ENCODE assay signal across 11 cellular contexts in genomic region chr2:222862915-222863544, GRCh38. TPM values are rescaled to one million over a fixed set of nuclear protein-coding genes. Genes with fewer than 3 reads are reported as not detected.
DNase-seq lines count a peak whose midpoint lies in the region; ATAC-seq, FAIRE-seq and TF ChIP-seq lines count a peak whose summit lies in the region.
"Had no signal": no experiment of that assay in that cellular context is flagged by ENCODE, and none has a peak within 500 bp of the region (broad histone marks: within the 10 kb centered on the region; RNA-seq: fewer than 3 reads in every experiment).

No MANE protein-coding gene starts in this region.

- H4K20me1 ChIP-seq in PC-3 (ENCODE audit: low read length) (peaks cover 60% of the 10 kb centered on the region), osteoblast (ENCODE audit: insufficient read depth, low read length) (peaks cover 52% of the 10 kb centered on the region)

- H3K36me3 Mint-ChIP-seq in effector memory CD8-positive, alpha-beta T cell (ENCODE audit: insufficient read depth) = peaks cover 3% of the 10 kb centered on the region

- no peaks in the 10 kb centered on the region for H3K9me2 ChIP-seq in PC-3 (replicated peaks; ENCODE audit: low read length)

- H3K9ac ChIP-seq in PC-3 (ENCODE audit: low read length) = peak overlapping the region; percentile 88; the same call in 1 of the 2 replicates

- peaks cover 10% of the 10 kb centered on the region for H3F3A ChIP-seq in PC-3 (ENCODE audit: low read length, unreplicated experiment)

- H3K4me1 ChIP-seq in PC-3 (ENCODE audit: insufficient read depth, low read length) (peaks cover 41% of the 10 kb centered on the region), osteoblast (ENCODE audit: insufficient read depth, low read length) (peaks cover 39% of the 10 kb centered on the region)

- H3K4me3 ChIP-seq in PC-3 (ENCODE audit: low read length) = peak overlapping the region; percentile 76
- H3K4me3 ChIP-seq in osteoblast (ENCODE audit: insufficient read depth, low read length) = peak overlapping the region; percentile 81

- DNase-seq in GM12892 (ENCODE audit: insufficient read length) (no peak), PC-3 (peak; percentile 41), erythroblast (lab: John Stamatoyannopoulos, UW) (peak; percentile 5 to 18), osteoblast (ENCODE audit: insufficient read length, low spot score, missing footprints) (no peak), left lobe of liver (ENCODE audit: low spot score) (no peak)
- DNase-seq in stimulated activated CD8-positive, alpha-beta memory T cell treated with anti-CD3 and anti-CD28 coated beads, Interleukin-4, amount 100 ng/mL, for 48 hours = no peak
- no peak for DNase-seq in effector memory CD8-positive, alpha-beta T cell
- no peak for DNase-seq in activated CD4-positive, CD25-positive, alpha-beta regulatory T cell treated with anti-CD3 and anti-CD28 coated beads, Interleukin-2, amount 50 U/mL, for 72 hours
- DNase-seq: activated CD8-positive, alpha-beta memory T cell treated with anti-CD3 and anti-CD28 coated beads, Interleukin-2, amount 50 U/mL, for 4 hours; H7 had no signal

- H3K27ac ChIP-seq in PC-3 (ENCODE audit: low read length) = no peak overlapping the region
- peak overlapping the region; percentile 77 for H3K27ac ChIP-seq in osteoblast (ENCODE audit: low read depth, low read length)

- intact Hi-C loops in PC-3 (cut with micrococcal nuclease) = loop anchor here (1.0 kb wide), 1 partner anchor 173 kb away; no protein-coding TSS in a partner anchor

- H3K9me3 Mint-ChIP-seq in effector memory CD8-positive, alpha-beta T cell = no peaks in the 10 kb centered on the region

- no peak overlapping the region for H3K4me3 Mint-ChIP-seq in effector memory CD8-positive, alpha-beta T cell

- no peak for TF ChIP-seq CTCF in PC-3 (conservative IDR thresholded peaks at IDR 0.05; ENCODE audit: low read depth, low read length)
- TF ChIP-seq CTCF in osteoblast (IDR thresholded peaks at IDR 0.05; ENCODE audit: extremely low read depth, low read depth, low read length) = no peak

- TF ChIP-seq POLR2A in GM12892 (IDR thresholded peaks at IDR 0.05; ENCODE audit: low read depth, low read length) (no peak), erythroblast (IDR thresholded peaks at IDR 0.05; ENCODE audit: low read length) (no peak)

- no peaks in the 10 kb centered on the region for H3K27me3 Mint-ChIP-seq in effector memory CD8-positive, alpha-beta T cell

- H3K27me3 ChIP-seq in PC-3 (ENCODE audit: low read length) (no peaks in the 10 kb centered on the region), osteoblast (ENCODE audit: insufficient read depth, low read length) (no peaks in the 10 kb centered on the region)

- H3K36me3 ChIP-seq in PC-3 (ENCODE audit: low read depth, low read length) = no peaks in the 10 kb centered on the region
- no peaks in the 10 kb centered on the region for H3K36me3 ChIP-seq in osteoblast (ENCODE audit: insufficient read depth, low read length)

- CTCF ChIA-PET in PC-3 (lab: Charles Lee) = interaction anchor here (0.7 to 1.6 kb wide), 4 partner anchors 19 to 155 kb away, joined by 3 to 8 read pairs (median 6); no protein-coding TSS in a partner anchor

- no peak overlapping the region for H2AFZ ChIP-seq in PC-3 (ENCODE audit: low read length)
- H2AFZ ChIP-seq in osteoblast (ENCODE audit: low read length) = no peak overlapping the region

- POLR2A ChIA-PET in PC-3 (lab: Charles Lee; ENCODE audit: unreplicated experiment) = no interaction called here

- peaks cover 8 to 10% of the 10 kb centered on the region in 2 donors for H3K4me1 Mint-ChIP-seq in effector memory CD8-positive, alpha-beta T cell (ENCODE audit: low read depth in 2 of 2)

- peak; percentile 5 for FAIRE-seq in GM12892 (lab: Jason Lieb, UNC)
- FAIRE-seq: colon had no signal

- TSS peak; percentile 47 for BruUV-seq in PC-3 (replicated peaks; lab: Mats Ljungman, UMichigan)

- H3K4me2 ChIP-seq in PC-3 (ENCODE audit: low read length) = peak overlapping the region; percentile 87
- peak overlapping the region; percentile 92 for H3K4me2 ChIP-seq in osteoblast (ENCODE audit: insufficient read depth, low read length)

- H3K9me3 ChIP-seq in PC-3 (ENCODE audit: low read length) (no peaks in the 10 kb centered on the region), osteoblast (ENCODE audit: low read depth, low read length) (no peaks in the 10 kb centered on the region)

- ATAC-seq in PC-3 (no peak), left lobe of liver (no peak)
- ATAC-seq in effector memory CD8-positive, alpha-beta T cell (replicated peaks) = no peak

- H3K79me2 ChIP-seq in PC-3 (ENCODE audit: low read length) (peaks cover 72% of the 10 kb centered on the region), osteoblast (ENCODE audit: insufficient read depth, low read length) (peaks cover 70% of the 10 kb centered on the region)

- H3K27ac Mint-ChIP-seq in effector memory CD8-positive, alpha-beta T cell = no peak overlapping the region

RNA-seq across cellular contexts. Expression of gene ACSL3, which starts 2.2 kb away (rescaled TPM):
- polyA plus RNA-seq in GM12892 (2012; ENCODE audit: missing spikeins) = 26.6 TPM
- total RNA-seq in PC-3 (2014; rRNA removed) = 216 and 236 TPM in 2 replicates
- 166 and 170 TPM in 2 replicates for total RNA-seq in osteoblast
- total RNA-seq in left lobe of liver = 41.5 TPM

Comparison
In these comparisons a context has a peak if more than half of its experiments do, and no peak if none do; other contexts are left out.
1. DNase-seq: peak in PC-3 (single experiment) and erythroblast (2 of 2); none in GM12892 (single experiment), osteoblast (single experiment), stimulated activated CD8-positive, alpha-beta memory T cell treated with anti-CD3 and anti-CD28 coated beads, Interleukin-4, amount 100 ng/mL, for 48 hours (single experiment), left lobe of liver (single experiment), effector memory CD8-positive, alpha-beta T cell (0 of 3) and activated CD4-positive, CD25-positive, alpha-beta regulatory T cell treated with anti-CD3 and anti-CD28 coated beads, Interleukin-2, amount 50 U/mL, for 72 hours (single experiment).